In the genomic region with DNA sequence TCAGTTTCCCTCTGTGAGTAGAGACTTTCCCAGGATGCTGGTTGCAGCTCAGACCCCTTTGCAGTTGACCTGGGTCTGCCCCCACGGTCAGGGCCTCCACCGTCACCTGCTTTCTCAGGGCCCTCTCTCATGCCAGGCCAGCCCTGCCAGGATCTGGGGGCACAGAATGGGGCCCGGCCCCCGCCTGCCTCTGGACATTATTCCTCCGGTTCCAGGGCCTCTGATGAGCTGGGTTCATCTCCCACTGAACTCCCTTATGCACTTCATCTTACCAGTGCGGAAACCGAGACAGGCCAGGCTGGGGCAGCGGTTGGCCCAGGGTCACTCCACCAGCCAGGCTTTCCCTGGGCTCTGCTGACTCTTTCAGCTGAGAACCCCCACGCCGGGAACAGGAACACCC, we compare ENCODE assay signal across 26 cellular contexts.
"Had no signal": no experiment of that assay in that cellular context is flagged by ENCODE, and none has a peak within 500 bp of the region (broad histone marks: within the 10 kb centered on the region; RNA-seq: fewer than 3 reads in every experiment).

No MANE protein-coding gene starts in this region.

- H3K4me1 ChIP-seq: testis, thyroid gland, transverse colon, upper lobe of right lung had no signal

- H3K9me3 ChIP-seq: stomach, suprapubic skin, testis, thoracic aorta, thyroid gland, tibial artery, tibial nerve, transverse colon, upper lobe of left lung, upper lobe of right lung, uterus, vagina had no signal

- H3K36me3 ChIP-seq: stomach, suprapubic skin, thoracic aorta, thyroid gland, tibial artery, tibial nerve, transverse colon, upper lobe of left lung, upper lobe of right lung, uterus, vagina had no signal

- H3K27me3 ChIP-seq: testis, thyroid gland, tibial artery, upper lobe of left lung, uterus, vagina had no signal

- H3K27ac ChIP-seq: stomach, suprapubic skin, testis, thoracic aorta, thyroid gland, tibial artery, tibial nerve, transverse colon, upper lobe of left lung, upper lobe of right lung, uterus, vagina had no signal

- H3K4me3 ChIP-seq: stomach, suprapubic skin, testis, thoracic aorta, thyroid gland, tibial artery, tibial nerve, transverse colon, upper lobe of left lung, upper lobe of right lung, uterus, vagina had no signal

- ATAC-seq: stimulated activated effector memory CD8-positive, alpha-beta T cell treated with anti-CD3 and anti-CD28 coated beads, Interleukin-12 subunit alpha, Interleukin-12 subunit beta, amount 100 ng/mL, for 72 hours; stimulated activated memory B cell treated with anti-CD40 and anti-IgM and Interleukin-4, amounts not matched to agents 10 μg/mL and 1 μg/mL and 100 μg/mL, for 72 hours; stimulated activated naive B cell treated with anti-CD40 and anti-IgM and Interleukin-4, amounts not matched to agents 10 μg/mL and 1 μg/mL and 100 μg/mL, for 72 hours; stimulated activated naive CD8-positive, alpha-beta T cell treated with anti-CD3 and anti-CD28 coated beads, Interleukin-15, amount 100 ng/mL, for 72 hours; stimulated activated naive CD8-positive, alpha-beta T cell treated with anti-CD3 and anti-CD28 coated beads, Interleukin-15, Interleukin-2, amounts not matched to agents 100 U/mL and 50 U/mL, for 24 hours; upper lobe of right lung had no signal

- DNase-seq: stimulated activated CD4-positive, alpha-beta T cell treated with anti-CD3 and anti-CD28 coated beads, Interleukin-2, amount 100 ng/mL, for 48 hours; stimulated activated CD4-positive, alpha-beta T cell treated with anti-CD3 and anti-CD28 coated beads, Interleukin-4, amount 100 ng/mL, for 1 hour; stimulated activated CD4-positive, alpha-beta T cell treated with anti-CD3 and anti-CD28 coated beads, Interleukin-4, amount 100 ng/mL, for 24 hours; stimulated activated CD4-positive, alpha-beta T cell treated with anti-CD3 and anti-CD28 coated beads, Interleukin-4, amount 100 ng/mL, for 4 hours; stimulated activated CD8-positive, alpha-beta memory T cell treated with anti-CD3 and anti-CD28 coated beads, Interleukin-4, amount 100 ng/mL, for 48 hours; stimulated activated naive B cell treated with anti-CD40 and anti-IgM and Interleukin-4, amounts not matched to agents 10 μg/mL and 1 μg/mL and 100 μg/mL, for 72 hours; stimulated activated naive CD4-positive, alpha-beta T cell; stimulated activated naive CD4-positive, alpha-beta T cell treated with Interleukin-2 at 50 U/mL for 16 hours; stimulated activated naive CD8-positive, alpha-beta T cell treated with anti-CD3 and anti-CD28 coated beads, Interleukin-15, amount 100 ng/mL, for 72 hours; stimulated activated naive CD8-positive, alpha-beta T cell treated with anti-CD3 and anti-CD28 coated beads, Interleukin-15, Interleukin-2, amounts not matched to agents 100 U/mL and 50 U/mL, for 24 hours; stomach; substantia nigra; testis; thyroid gland; tibial artery; transverse colon; trophoblast cell; upper lobe of right lung; uterus had no signal
